Comparison of ENCODE assay signal across 1 cellular context in the genomic region with DNA sequence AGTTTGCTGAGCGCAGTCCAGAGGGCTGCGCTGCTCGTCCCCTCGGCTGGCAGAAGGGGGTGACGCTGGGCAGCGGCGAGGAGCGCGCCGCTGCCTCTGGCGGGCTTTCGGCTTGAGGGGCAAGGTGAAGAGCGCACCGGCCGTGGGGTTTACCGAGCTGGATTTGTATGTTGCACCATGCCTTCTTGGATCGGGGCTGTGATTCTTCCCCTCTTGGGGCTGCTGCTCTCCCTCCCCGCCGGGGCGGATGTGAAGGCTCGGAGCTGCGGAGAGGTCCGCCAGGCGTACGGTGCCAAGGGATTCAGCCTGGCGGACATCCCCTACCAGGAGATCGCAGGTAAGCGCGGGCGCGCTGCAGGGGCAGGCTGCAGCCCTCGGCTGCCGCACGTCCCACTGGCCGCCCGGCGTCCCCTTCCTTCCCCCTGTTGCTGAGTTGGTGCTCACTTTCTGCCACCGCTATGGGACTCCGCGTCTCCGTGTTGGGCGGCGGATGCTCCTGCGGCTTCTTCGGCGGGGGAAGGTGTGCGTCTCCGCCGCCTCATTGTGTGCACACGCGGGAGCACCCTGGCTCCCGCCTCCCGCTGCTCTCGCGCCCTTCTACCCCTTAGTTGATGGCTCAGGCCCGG.
TF ChIP-seq lines count a peak whose summit lies in the region.

No MANE protein-coding gene starts in this region.

TF ChIP-seq in HEK293, 187 proteins besides CTCF, POLR2A, EP300 and RAD21 (continued from another document):
- no peak for TF ChIP-seq ZSCAN16 (tag by site-specific recombination; IDR thresholded peaks at IDR 0.05)
- TF ChIP-seq, protein P1, sequence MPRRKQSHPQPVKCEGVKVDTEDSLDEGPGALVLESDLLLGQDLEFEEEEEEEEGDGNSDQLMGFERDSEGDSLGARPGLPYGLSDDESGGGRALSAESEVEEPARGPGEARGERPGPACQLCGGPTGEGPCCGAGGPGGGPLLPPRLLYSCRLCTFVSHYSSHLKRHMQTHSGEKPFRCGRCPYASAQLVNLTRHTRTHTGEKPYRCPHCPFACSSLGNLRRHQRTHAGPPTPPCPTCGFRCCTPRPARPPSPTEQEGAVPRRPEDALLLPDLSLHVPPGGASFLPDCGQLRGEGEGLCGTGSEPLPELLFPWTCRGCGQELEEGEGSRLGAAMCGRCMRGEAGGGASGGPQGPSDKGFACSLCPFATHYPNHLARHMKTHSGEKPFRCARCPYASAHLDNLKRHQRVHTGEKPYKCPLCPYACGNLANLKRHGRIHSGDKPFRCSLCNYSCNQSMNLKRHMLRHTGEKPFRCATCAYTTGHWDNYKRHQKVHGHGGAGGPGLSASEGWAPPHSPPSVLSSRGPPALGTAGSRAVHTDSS (tag by site-specific recombination; IDR thresholded peaks at IDR 0.05), result no peak
- TF ChIP-seq, protein P2, sequence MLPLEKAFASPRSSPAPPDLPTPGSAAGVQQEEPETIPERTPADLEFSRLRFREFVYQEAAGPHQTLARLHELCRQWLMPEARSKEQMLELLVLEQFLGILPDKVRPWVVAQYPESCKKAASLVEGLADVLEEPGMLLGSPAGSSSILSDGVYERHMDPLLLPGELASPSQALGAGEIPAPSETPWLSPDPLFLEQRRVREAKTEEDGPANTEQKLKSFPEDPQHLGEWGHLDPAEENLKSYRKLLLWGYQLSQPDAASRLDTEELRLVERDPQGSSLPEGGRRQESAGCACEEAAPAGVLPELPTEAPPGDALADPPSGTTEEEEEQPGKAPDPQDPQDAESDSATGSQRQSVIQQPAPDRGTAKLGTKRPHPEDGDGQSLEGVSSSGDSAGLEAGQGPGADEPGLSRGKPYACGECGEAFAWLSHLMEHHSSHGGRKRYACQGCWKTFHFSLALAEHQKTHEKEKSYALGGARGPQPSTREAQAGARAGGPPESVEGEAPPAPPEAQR (tag by site-specific recombination; IDR thresholded peaks at IDR 0.05), result no peak
- peak; percentile 30; the same call in 1 of the 2 replicates for TF ChIP-seq ZXDB (tag by site-specific recombination; IDR thresholded peaks at IDR 0.05)
- no peak for TF ChIP-seq ZNF202 (tag by site-specific recombination; IDR thresholded peaks at IDR 0.05; ENCODE audit: borderline replicate concordance)
- TF ChIP-seq, protein P3, sequence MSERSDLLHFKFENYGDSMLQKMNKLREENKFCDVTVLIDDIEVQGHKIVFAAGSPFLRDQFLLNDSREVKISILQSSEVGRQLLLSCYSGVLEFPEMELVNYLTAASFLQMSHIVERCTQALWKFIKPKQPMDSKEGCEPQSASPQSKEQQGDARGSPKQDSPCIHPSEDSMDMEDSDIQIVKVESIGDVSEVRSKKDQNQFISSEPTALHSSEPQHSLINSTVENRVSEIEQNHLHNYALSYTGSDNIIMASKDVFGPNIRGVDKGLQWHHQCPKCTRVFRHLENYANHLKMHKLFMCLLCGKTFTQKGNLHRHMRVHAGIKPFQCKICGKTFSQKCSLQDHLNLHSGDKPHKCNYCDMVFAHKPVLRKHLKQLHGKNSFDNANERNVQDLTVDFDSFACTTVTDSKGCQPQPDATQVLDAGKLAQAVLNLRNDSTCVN (tag by site-specific recombination; optimal IDR thresholded peaks at IDR 0.05), result peak; percentile 88
- TF ChIP-seq ZNF791 (tag by site-specific recombination; IDR thresholded peaks at IDR 0.05), result no peak
- peak; percentile 17; the same call in 1 of the 2 replicates for TF ChIP-seq ZNF394 (tag by site-specific recombination; IDR thresholded peaks at IDR 0.05; ENCODE audit: borderline replicate concordance)
- TF ChIP-seq, protein P4, sequence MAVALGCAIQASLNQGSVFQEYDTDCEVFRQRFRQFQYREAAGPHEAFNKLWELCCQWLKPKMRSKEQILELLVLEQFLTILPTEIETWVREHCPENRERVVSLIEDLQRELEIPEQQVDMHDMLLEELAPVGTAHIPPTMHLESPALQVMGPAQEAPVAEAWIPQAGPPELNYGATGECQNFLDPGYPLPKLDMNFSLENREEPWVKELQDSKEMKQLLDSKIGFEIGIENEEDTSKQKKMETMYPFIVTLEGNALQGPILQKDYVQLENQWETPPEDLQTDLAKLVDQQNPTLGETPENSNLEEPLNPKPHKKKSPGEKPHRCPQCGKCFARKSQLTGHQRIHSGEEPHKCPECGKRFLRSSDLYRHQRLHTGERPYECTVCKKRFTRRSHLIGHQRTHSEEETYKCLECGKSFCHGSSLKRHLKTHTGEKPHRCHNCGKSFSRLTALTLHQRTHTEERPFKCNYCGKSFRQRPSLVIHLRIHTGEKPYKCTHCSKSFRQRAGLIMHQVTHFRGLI (tag by site-specific recombination; IDR thresholded peaks at IDR 0.05), result peak; percentile 29; the same call in 1 of the 2 replicates
- peak; percentile 58; the same call in 1 of the 2 replicates for TF ChIP-seq GLIS2 (tag by site-specific recombination; IDR thresholded peaks at IDR 0.05)
- TF ChIP-seq ZEB2 (tag by site-specific recombination; IDR thresholded peaks at IDR 0.05), result 0 out of 2 replicates have a peak, but pooled peaks have one; percentile 44
- TF ChIP-seq, protein P5, sequence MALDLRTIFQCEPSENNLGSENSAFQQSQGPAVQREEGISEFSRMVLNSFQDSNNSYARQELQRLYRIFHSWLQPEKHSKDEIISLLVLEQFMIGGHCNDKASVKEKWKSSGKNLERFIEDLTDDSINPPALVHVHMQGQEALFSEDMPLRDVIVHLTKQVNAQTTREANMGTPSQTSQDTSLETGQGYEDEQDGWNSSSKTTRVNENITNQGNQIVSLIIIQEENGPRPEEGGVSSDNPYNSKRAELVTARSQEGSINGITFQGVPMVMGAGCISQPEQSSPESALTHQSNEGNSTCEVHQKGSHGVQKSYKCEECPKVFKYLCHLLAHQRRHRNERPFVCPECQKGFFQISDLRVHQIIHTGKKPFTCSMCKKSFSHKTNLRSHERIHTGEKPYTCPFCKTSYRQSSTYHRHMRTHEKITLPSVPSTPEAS (tag by site-specific recombination; IDR thresholded peaks at IDR 0.05), result peak; percentile 32; the same call in 1 of the 2 replicates
- TF ChIP-seq SP7 (tag by site-specific recombination; IDR thresholded peaks at IDR 0.05), result 0 out of 2 replicates have a peak, but pooled peaks have one; percentile 16
- peak; percentile 61 for TF ChIP-seq ZIC2 (tag by site-specific recombination; IDR thresholded peaks at IDR 0.05)
- TF ChIP-seq, protein P6, sequence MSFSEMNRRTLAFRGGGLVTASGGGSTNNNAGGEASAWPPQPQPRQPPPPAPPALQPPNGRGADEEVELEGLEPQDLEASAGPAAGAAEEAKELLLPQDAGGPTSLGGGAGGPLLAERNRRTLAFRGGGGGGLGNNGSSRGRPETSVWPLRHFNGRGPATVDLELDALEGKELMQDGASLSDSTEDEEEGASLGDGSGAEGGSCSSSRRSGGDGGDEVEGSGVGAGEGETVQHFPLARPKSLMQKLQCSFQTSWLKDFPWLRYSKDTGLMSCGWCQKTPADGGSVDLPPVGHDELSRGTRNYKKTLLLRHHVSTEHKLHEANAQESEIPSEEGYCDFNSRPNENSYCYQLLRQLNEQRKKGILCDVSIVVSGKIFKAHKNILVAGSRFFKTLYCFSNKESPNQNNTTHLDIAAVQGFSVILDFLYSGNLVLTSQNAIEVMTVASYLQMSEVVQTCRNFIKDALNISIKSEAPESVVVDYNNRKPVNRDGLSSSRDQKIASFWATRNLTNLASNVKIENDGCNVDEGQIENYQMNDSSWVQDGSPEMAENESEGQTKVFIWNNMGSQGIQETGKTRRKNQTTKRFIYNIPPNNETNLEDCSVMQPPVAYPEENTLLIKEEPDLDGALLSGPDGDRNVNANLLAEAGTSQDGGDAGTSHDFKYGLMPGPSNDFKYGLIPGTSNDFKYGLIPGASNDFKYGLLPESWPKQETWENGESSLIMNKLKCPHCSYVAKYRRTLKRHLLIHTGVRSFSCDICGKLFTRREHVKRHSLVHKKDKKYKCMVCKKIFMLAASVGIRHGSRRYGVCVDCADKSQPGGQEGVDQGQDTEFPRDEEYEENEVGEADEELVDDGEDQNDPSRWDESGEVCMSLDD (tag by site-specific recombination; IDR thresholded peaks at IDR 0.05), result no peak
- no peak for TF ChIP-seq ZFHX2 (tag by site-specific recombination; conservative IDR thresholded peaks at IDR 0.05)
- peak; percentile 81 for TF ChIP-seq SCRT2 (tag by site-specific recombination; IDR thresholded peaks at IDR 0.05)
- TF ChIP-seq FEZF1 (tag by site-specific recombination; IDR thresholded peaks at IDR 0.05), result peak; percentile 72
- TF ChIP-seq ZNF121 (tag by site-specific recombination; IDR thresholded peaks at IDR 0.05), result no peak
- no peak for TF ChIP-seq BCL11A (tag by site-specific recombination; IDR thresholded peaks at IDR 0.05; ENCODE audit: low read depth)
- TF ChIP-seq, protein P7, sequence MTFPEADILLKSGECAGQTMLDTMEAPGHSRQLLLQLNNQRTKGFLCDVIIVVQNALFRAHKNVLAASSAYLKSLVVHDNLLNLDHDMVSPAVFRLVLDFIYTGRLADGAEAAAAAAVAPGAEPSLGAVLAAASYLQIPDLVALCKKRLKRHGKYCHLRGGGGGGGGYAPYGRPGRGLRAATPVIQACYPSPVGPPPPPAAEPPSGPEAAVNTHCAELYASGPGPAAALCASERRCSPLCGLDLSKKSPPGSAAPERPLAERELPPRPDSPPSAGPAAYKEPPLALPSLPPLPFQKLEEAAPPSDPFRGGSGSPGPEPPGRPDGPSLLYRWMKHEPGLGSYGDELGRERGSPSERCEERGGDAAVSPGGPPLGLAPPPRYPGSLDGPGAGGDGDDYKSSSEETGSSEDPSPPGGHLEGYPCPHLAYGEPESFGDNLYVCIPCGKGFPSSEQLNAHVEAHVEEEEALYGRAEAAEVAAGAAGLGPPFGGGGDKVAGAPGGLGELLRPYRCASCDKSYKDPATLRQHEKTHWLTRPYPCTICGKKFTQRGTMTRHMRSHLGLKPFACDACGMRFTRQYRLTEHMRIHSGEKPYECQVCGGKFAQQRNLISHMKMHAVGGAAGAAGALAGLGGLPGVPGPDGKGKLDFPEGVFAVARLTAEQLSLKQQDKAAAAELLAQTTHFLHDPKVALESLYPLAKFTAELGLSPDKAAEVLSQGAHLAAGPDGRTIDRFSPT (tag by site-specific recombination; IDR thresholded peaks at IDR 0.05), result peak; percentile 52; the same call in 1 of the 2 replicates
- no peak for TF ChIP-seq ZNF37A (tag by site-specific recombination; IDR thresholded peaks at IDR 0.05)
- TF ChIP-seq, protein P8, sequence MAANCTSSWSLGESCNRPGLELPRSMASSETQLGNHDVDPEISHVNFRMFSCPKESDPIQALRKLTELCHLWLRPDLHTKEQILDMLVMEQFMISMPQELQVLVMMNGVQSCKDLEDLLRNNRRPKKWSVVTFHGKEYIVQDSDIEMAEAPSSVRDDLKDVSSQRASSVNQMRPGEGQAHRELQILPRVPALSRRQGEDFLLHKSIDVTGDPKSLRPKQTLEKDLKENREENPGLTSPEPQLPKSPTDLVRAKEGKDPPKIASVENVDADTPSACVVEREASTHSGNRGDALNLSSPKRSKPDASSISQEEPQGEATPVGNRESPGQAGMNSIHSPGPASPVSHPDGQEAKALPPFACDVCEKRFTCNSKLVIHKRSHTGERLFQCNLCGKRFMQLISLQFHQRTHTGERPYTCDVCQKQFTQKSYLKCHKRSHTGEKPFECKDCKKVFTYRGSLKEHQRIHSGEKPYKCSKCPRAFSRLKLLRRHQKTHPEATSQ (tag by site-specific recombination; IDR thresholded peaks at IDR 0.05), result 0 out of 2 replicates have a peak, but pooled peaks have one; percentile 10
- TF ChIP-seq, protein P9, sequence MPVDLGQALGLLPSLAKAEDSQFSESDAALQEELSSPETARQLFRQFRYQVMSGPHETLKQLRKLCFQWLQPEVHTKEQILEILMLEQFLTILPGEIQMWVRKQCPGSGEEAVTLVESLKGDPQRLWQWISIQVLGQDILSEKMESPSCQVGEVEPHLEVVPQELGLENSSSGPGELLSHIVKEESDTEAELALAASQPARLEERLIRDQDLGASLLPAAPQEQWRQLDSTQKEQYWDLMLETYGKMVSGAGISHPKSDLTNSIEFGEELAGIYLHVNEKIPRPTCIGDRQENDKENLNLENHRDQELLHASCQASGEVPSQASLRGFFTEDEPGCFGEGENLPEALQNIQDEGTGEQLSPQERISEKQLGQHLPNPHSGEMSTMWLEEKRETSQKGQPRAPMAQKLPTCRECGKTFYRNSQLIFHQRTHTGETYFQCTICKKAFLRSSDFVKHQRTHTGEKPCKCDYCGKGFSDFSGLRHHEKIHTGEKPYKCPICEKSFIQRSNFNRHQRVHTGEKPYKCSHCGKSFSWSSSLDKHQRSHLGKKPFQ (tag by site-specific recombination; IDR thresholded peaks at IDR 0.05), result peak; percentile 10; the same call in 1 of the 2 replicates
- TF ChIP-seq ZBTB21 (tag by site-specific recombination; IDR thresholded peaks at IDR 0.05), result no peak
- TF ChIP-seq PRDM1 (tag by site-specific recombination; IDR thresholded peaks at IDR 0.05), result no peak
- TF ChIP-seq ZNF174 (tag by site-specific recombination; IDR thresholded peaks at IDR 0.05), result no peak
